ENCODE assay signal across 8 cellular contexts in the genomic region with DNA sequence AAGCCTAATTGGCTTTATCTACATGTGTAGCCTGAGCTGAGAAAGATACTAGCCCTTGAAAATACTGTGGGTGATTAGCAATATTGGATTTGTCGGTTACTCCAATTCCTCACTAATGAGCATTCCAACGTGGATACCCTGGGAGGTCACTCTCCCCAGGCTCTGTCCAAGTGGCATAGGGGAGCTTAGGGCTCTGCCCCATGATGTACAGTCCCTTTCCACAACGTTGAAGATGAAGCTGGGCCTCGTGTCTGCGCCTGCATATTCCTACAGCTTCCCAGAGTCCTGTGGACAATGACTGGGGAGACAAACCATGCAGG. TPM values are rescaled to one million over a fixed set of nuclear protein-coding genes. Genes with fewer than 3 reads are reported as not detected.
DNase-seq lines count a peak whose midpoint lies in the region; ATAC-seq and TF ChIP-seq lines count a peak whose summit lies in the region.

No MANE protein-coding gene starts in this region.

- peak overlapping the region; percentile 99 for H3K27ac Mint-ChIP-seq in activated T-helper 2 cell treated with anti-CD3 and anti-CD28 coated beads, Interferon-gamma antibody, Interleukin-2, Interleukin-4, amounts not matched to agents 10 μg/mL and 5 μg/mL and 100 μg/mL, durations not matched to agents 14 hours and 24 hours and 36 hours

- peaks cover 38% of the 10 kb centered on the region for H3K4me1 Mint-ChIP-seq in activated T-helper 2 cell treated with anti-CD3 and anti-CD28 coated beads, Interferon-gamma antibody, Interleukin-2, Interleukin-4, amounts not matched to agents 10 μg/mL and 5 μg/mL and 100 μg/mL, durations not matched to agents 14 hours and 24 hours and 36 hours (ENCODE audit: low read depth)

- H3K36me3 ChIP-seq in upper lobe of right lung = peaks cover 57% of the 10 kb centered on the region

- peak overlapping the region; percentile 100 for H3K4me3 Mint-ChIP-seq in activated T-helper 2 cell treated with anti-CD3 and anti-CD28 coated beads, Interferon-gamma antibody, Interleukin-2, Interleukin-4, amounts not matched to agents 10 μg/mL and 5 μg/mL and 100 μg/mL, durations not matched to agents 14 hours and 24 hours and 36 hours (ENCODE audit: low read depth)

- no peaks in the 10 kb centered on the region for H3K27me3 Mint-ChIP-seq in activated T-helper 2 cell treated with anti-CD3 and anti-CD28 coated beads, Interferon-gamma antibody, Interleukin-2, Interleukin-4, amounts not matched to agents 10 μg/mL and 5 μg/mL and 100 μg/mL, durations not matched to agents 14 hours and 24 hours and 36 hours (ENCODE audit: low read depth)

- intact Hi-C loops in activated T-helper 2 cell treated with anti-CD3 and anti-CD28 coated beads, Interferon-gamma antibody, Interleukin-2, Interleukin-4, amounts not matched to agents 10 μg/mL and 5 μg/mL and 100 μg/mL, durations not matched to agents 14 hours and 24 hours and 36 hours (cut with micrococcal nuclease) = loop anchor here (2.0 to 5.0 kb wide), 2 partner anchors 72 to 261 kb away; no protein-coding TSS in a partner anchor
- intact Hi-C loops in upper lobe of right lung (cut with DNase I) = no loop called here

- no peaks in the 10 kb centered on the region for H3K27me3 ChIP-seq in upper lobe of right lung

- peaks cover 44% of the 10 kb centered on the region for H3K4me1 ChIP-seq in upper lobe of right lung

- H3K9me3 Mint-ChIP-seq in activated T-helper 2 cell treated with anti-CD3 and anti-CD28 coated beads, Interferon-gamma antibody, Interleukin-2, Interleukin-4, amounts not matched to agents 10 μg/mL and 5 μg/mL and 100 μg/mL, durations not matched to agents 14 hours and 24 hours and 36 hours = no peaks in the 10 kb centered on the region

- H3K9me3 ChIP-seq in upper lobe of right lung = no peaks in the 10 kb centered on the region

- peak; percentile 31 for DNase-seq in activated naive CD4-positive, alpha-beta T cell treated with Interleukin-2 at 50 U/mL for 16 hours
- no peak for DNase-seq in activated naive CD4-positive, alpha-beta T cell (lab: John Stamatoyannopoulos, UW)
- no peak for DNase-seq in activated T-helper 2 cell treated with anti-CD3 and anti-CD28 coated beads, Interferon-gamma antibody, Interleukin-2, Interleukin-4, amounts not matched to agents 10 μg/mL and 5 μg/mL and 100 μg/mL, durations not matched to agents 14 hours and 24 hours and 36 hours (ENCODE audit: low spot score)
- DNase-seq in kidney tubule cell (ENCODE audit: low spot score) (peak; percentile 41), upper lobe of right lung (no peak), NCI-H187 (lab: John Stamatoyannopoulos, UW) (no peak), cortex of kidney (lab: John Stamatoyannopoulos, UW) (no peak)

- H3K36me3 Mint-ChIP-seq in activated T-helper 2 cell treated with anti-CD3 and anti-CD28 coated beads, Interferon-gamma antibody, Interleukin-2, Interleukin-4, amounts not matched to agents 10 μg/mL and 5 μg/mL and 100 μg/mL, durations not matched to agents 14 hours and 24 hours and 36 hours (ENCODE audit: low read depth) = peaks cover 83% of the 10 kb centered on the region

- H3K27ac ChIP-seq in upper lobe of right lung = peak overlapping the region; percentile 91

- ATAC-seq in upper lobe of right lung = no peak
- no peak for ATAC-seq in HG02798 (IDR thresholded peaks at IDR 0.05; ENCODE audit: poor library complexity, unreplicated experiment)

- no peak for TF ChIP-seq CTCF in upper lobe of right lung (IDR thresholded peaks at IDR 0.05)

- H3K4me3 ChIP-seq in upper lobe of right lung = peak overlapping the region; percentile 90

RNA-seq across cellular contexts. Expression of a gene that starts 2.6 kb away (rescaled TPM):
- 128 and 136 TPM in 2 replicates for total RNA-seq in activated T-helper 2 cell treated with anti-CD3 and anti-CD28 coated beads, Interferon-gamma antibody, Interleukin-2, Interleukin-4, amounts not matched to agents 10 μg/mL and 5 μg/mL and 100 μg/mL, durations not matched to agents 14 hours and 24 hours and 36 hours
- 27.9 TPM for total RNA-seq in upper lobe of right lung

RNA-seq across cellular contexts. Expression of a gene that starts 44.5 kb away (rescaled TPM):
- 49.4 and 55.4 TPM in 2 replicates for total RNA-seq in activated T-helper 2 cell treated with anti-CD3 and anti-CD28 coated beads, Interferon-gamma antibody, Interleukin-2, Interleukin-4, amounts not matched to agents 10 μg/mL and 5 μg/mL and 100 μg/mL, durations not matched to agents 14 hours and 24 hours and 36 hours
- total RNA-seq in upper lobe of right lung = 24.5 TPM

Comparison
In these comparisons a context has a peak if more than half of its experiments do, and no peak if none do; other contexts are left out.
1. DNase-seq: peak in activated naive CD4-positive, alpha-beta T cell treated with Interleukin-2 at 50 U/mL for 16 hours (single experiment) and kidney tubule cell (single experiment); none in activated naive CD4-positive, alpha-beta T cell (0 of 4), activated T-helper 2 cell treated with anti-CD3 and anti-CD28 coated beads, Interferon-gamma antibody, Interleukin-2, Interleukin-4, amounts not matched to agents 10 μg/mL and 5 μg/mL and 100 μg/mL, durations not matched to agents 14 hours and 24 hours and 36 hours (single experiment), upper lobe of right lung (single experiment), NCI-H187 (0 of 2) and cortex of kidney (single experiment).